26 cellular contexts compared by ENCODE assay signal in genomic region chr13:73171242-73171641, GRCh38.
DNase-seq lines count a peak whose midpoint lies in the region; ATAC-seq and TF ChIP-seq lines count a peak whose summit lies in the region.
"Had no signal": no experiment of that assay in that cellular context is flagged by ENCODE, and none has a peak within 500 bp of the region (broad histone marks: within the 10 kb centered on the region; RNA-seq: fewer than 3 reads in every experiment).

No MANE protein-coding gene starts in this region.

- peaks cover 2% of the 10 kb centered on the region for H3K4me1 Mint-ChIP-seq in activated CD4-positive, alpha-beta memory T cell treated with anti-CD3 and anti-CD28 coated beads for 36 hours (ENCODE audit: low read depth)
- H3K4me1 Mint-ChIP-seq: activated CD4-positive, alpha-beta T cell treated with anti-CD3 and anti-CD28 coated beads, Interleukin-2, amount 10 ng/mL, durations not matched to agents 24 days and 14 days had no signal

- CTCF ChIA-PET in activated CD4-positive, alpha-beta memory T cell treated with anti-CD3 and anti-CD28 coated beads for 36 hours (lab: Charles Lee), result no interaction called here

- peak; percentile 20 for DNase-seq in DMS153 (lab: John Stamatoyannopoulos, UW)
- no peak for DNase-seq in DMS153 treated with DMSO at 0.1 percent for 48 hours (lab: John Stamatoyannopoulos, UW; ENCODE audit: unreplicated experiment)
- no peak for DNase-seq in caudate nucleus (lab: John Stamatoyannopoulos, UW)
- DNase-seq in mesendoderm, result no peak
- DNase-seq in smooth muscle cell (lab: John Stamatoyannopoulos, UW; ENCODE audit: unreplicated experiment), result no peak
- no peak for DNase-seq in activated CD4-positive, alpha-beta memory T cell treated with anti-CD3 and anti-CD28 coated beads for 36 hours
- DNase-seq in H7, result no peak
- DNase-seq: activated CD4-positive, alpha-beta T cell treated with anti-CD3 and anti-CD28 coated beads, Interleukin-2, amount 10 ng/mL, durations not matched to agents 24 days and 14 days; activated CD8-positive, alpha-beta memory T cell treated with anti-CD3 and anti-CD28 coated beads, Interleukin-2, amount 50 U/mL, for 4 hours; CD8-positive, alpha-beta T cell; DMS79 treated with DMSO at 0.1 percent for 48 hours; effector memory CD8-positive, alpha-beta T cell; left cardiac atrium; NCI-H1048; NCI-H187 treated with DMSO at 0.1 percent for 48 hours; NCI-H2227 treated with DMSO at 0.1 percent for 48 hours; retina; T-helper 2 cell; tibial artery had no signal

- no peaks in the 10 kb centered on the region for H3K79me1 ChIP-seq in mesendoderm (ENCODE audit: low read length)

- H3K27ac ChIP-seq in caudate nucleus (ENCODE audit: low read depth, low read length), result peak overlapping the region; percentile 72
- H3K27ac ChIP-seq in mesendoderm (ENCODE audit: low read depth, low read length), result no peak overlapping the region
- peak overlapping the region; percentile 65 for H3K27ac ChIP-seq in smooth muscle cell (ENCODE audit: low read depth)
- H3K27ac ChIP-seq: 22Rv1, neutrophil, tibial artery had no signal

- H2AFZ ChIP-seq in smooth muscle cell (ENCODE audit: low read depth), result no peak overlapping the region

- H3K79me2 ChIP-seq in mesendoderm (ENCODE audit: control insufficient read depth, insufficient read depth, low read length), result no peaks in the 10 kb centered on the region
- no peaks in the 10 kb centered on the region for H3K79me2 ChIP-seq in smooth muscle cell (ENCODE audit: low read depth)

- H3K9ac ChIP-seq in mesendoderm (ENCODE audit: low read length) (no peak overlapping the region), smooth muscle cell (ENCODE audit: low read depth) (no peak overlapping the region)

- POLR2A ChIA-PET in activated CD4-positive, alpha-beta memory T cell treated with anti-CD3 and anti-CD28 coated beads for 36 hours (lab: Charles Lee), result no interaction called here

- no peaks in the 10 kb centered on the region for H3K27me3 Mint-ChIP-seq in activated CD4-positive, alpha-beta memory T cell treated with anti-CD3 and anti-CD28 coated beads for 36 hours
- H3K27me3 Mint-ChIP-seq: activated CD4-positive, alpha-beta T cell treated with anti-CD3 and anti-CD28 coated beads, Interleukin-2, amount 10 ng/mL, durations not matched to agents 24 days and 14 days; activated naive CD8-positive, alpha-beta T cell; stimulated activated naive CD8-positive, alpha-beta T cell treated with anti-CD3 and anti-CD28 coated beads, Interleukin-15, Interleukin-2, amounts not matched to agents 100 ng/mL and 50 ng/mL, for 24 hours had no signal

- H3F3A ChIP-seq in smooth muscle cell (ENCODE audit: low read depth), result no peaks in the 10 kb centered on the region

- no peak overlapping the region for H2BK5ac ChIP-seq in mesendoderm (ENCODE audit: low read length)

- H3K18ac ChIP-seq in mesendoderm (ENCODE audit: low read length), result no peak overlapping the region

- H3K4me2 ChIP-seq in mesendoderm (ENCODE audit: low read length) (no peak overlapping the region), smooth muscle cell (no peak overlapping the region)

- H3K9me3 ChIP-seq in smooth muscle cell (replicated peaks; ENCODE audit: low read depth), result no peaks in the 10 kb centered on the region
- H3K9me3 ChIP-seq: neutrophil, SJSA1, tibial artery had no signal

- TF ChIP-seq CTCF in smooth muscle cell (IDR thresholded peaks at IDR 0.05; ENCODE audit: borderline replicate concordance, insufficient read depth, poor library complexity, severe bottlenecking), result no peak

- peak overlapping the region; percentile 39 for H2BK15ac ChIP-seq in mesendoderm (replicated peaks; ENCODE audit: low read depth)

- no peak overlapping the region for H3K4ac ChIP-seq in mesendoderm (ENCODE audit: low read depth, low read length)

- H3K36me3 ChIP-seq in mesendoderm (ENCODE audit: control insufficient read depth, insufficient read depth, low read length), result no peaks in the 10 kb centered on the region
- no peaks in the 10 kb centered on the region for H3K36me3 ChIP-seq in smooth muscle cell (ENCODE audit: low read depth)
- H3K36me3 ChIP-seq in H7 (replicated peaks; ENCODE audit: control insufficient read depth, insufficient read depth, low read length), result no peaks in the 10 kb centered on the region
- H3K36me3 ChIP-seq: neutrophil, SJSA1, tibial artery had no signal

- H3K4me3 ChIP-seq in mesendoderm (ENCODE audit: low read length) (no peak overlapping the region), smooth muscle cell (no peak overlapping the region), H7 (ENCODE audit: insufficient read depth, low read depth, low read length) (no peak overlapping the region)
- H3K4me3 ChIP-seq: SJSA1, tibial artery had no signal

- H4K8ac ChIP-seq in mesendoderm (ENCODE audit: low read depth, low read length), result no peak overlapping the region

- WGBS in mesendoderm (ENCODE audit: extremely low coverage, insufficient coverage, low lambda C conversion rate), result no CpG with 5 or more reads among the region's 5 CpGs
- WGBS in smooth muscle cell (ENCODE audit: low lambda C conversion rate), result 69% methylated on average over 5 of the region's 5 CpGs

- H3K23ac ChIP-seq in mesendoderm (ENCODE audit: low read length), result no peak overlapping the region

- H3K4me3 Mint-ChIP-seq in activated CD4-positive, alpha-beta memory T cell treated with anti-CD3 and anti-CD28 coated beads for 36 hours, result no peak overlapping the region
- H3K4me3 Mint-ChIP-seq: activated CD4-positive, alpha-beta T cell treated with anti-CD3 and anti-CD28 coated beads, Interleukin-2, amount 10 ng/mL, durations not matched to agents 24 days and 14 days; activated naive CD8-positive, alpha-beta T cell; CD8-positive, alpha-beta T cell; effector memory CD8-positive, alpha-beta T cell; stimulated activated naive CD8-positive, alpha-beta T cell treated with anti-CD3 and anti-CD28 coated beads, Interleukin-15, Interleukin-2, amounts not matched to agents 100 ng/mL and 50 ng/mL, for 24 hours had no signal

- H3K36me3 Mint-ChIP-seq in activated CD4-positive, alpha-beta memory T cell treated with anti-CD3 and anti-CD28 coated beads for 36 hours, result no peaks in the 10 kb centered on the region
- H3K36me3 Mint-ChIP-seq: activated naive CD8-positive, alpha-beta T cell; CD8-positive, alpha-beta T cell had no signal

- no peak for ATAC-seq in HG03095 (IDR thresholded peaks at IDR 0.05; ENCODE audit: unreplicated experiment)
- ATAC-seq: CD8-positive, alpha-beta T cell; effector memory CD8-positive, alpha-beta T cell had no signal

- H3K4me1 ChIP-seq in mesendoderm (ENCODE audit: control insufficient read depth, low read depth, low read length) (peaks cover 16% of the 10 kb centered on the region), smooth muscle cell (ENCODE audit: low read depth) (peaks cover 6% of the 10 kb centered on the region)
- H3K4me1 ChIP-seq: tibial artery had no signal

- H3K27ac Mint-ChIP-seq in activated CD4-positive, alpha-beta memory T cell treated with anti-CD3 and anti-CD28 coated beads for 36 hours, result no peak overlapping the region
- H3K27ac Mint-ChIP-seq: activated CD4-positive, alpha-beta T cell treated with anti-CD3 and anti-CD28 coated beads, Interleukin-2, amount 10 ng/mL, durations not matched to agents 24 days and 14 days; activated naive CD8-positive, alpha-beta T cell; activated T-helper 2 cell treated with anti-CD3 and anti-CD28 coated beads, Interferon-gamma antibody, Interleukin-2, Interleukin-4, amounts not matched to agents 10 μg/mL and 5 μg/mL and 100 μg/mL, durations not matched to agents 14 hours and 24 hours and 36 hours; CD8-positive, alpha-beta T cell; effector memory CD8-positive, alpha-beta T cell; stimulated activated naive CD8-positive, alpha-beta T cell treated with anti-CD3 and anti-CD28 coated beads, Interleukin-15, Interleukin-2, amounts not matched to agents 100 ng/mL and 50 ng/mL, for 24 hours had no signal

- H3K27me3 ChIP-seq in mesendoderm (ENCODE audit: insufficient read depth, low read length, poor library complexity), result no peaks in the 10 kb centered on the region
- H3K27me3 ChIP-seq in smooth muscle cell (ENCODE audit: low read depth), result no peaks in the 10 kb centered on the region
- H3K27me3 ChIP-seq in H7 (ENCODE audit: control insufficient read depth, insufficient read depth, low read length), result no peaks in the 10 kb centered on the region
- H3K27me3 ChIP-seq: neutrophil, SJSA1, tibial artery had no signal

- intact Hi-C loops in activated CD4-positive, alpha-beta memory T cell treated with anti-CD3 and anti-CD28 coated beads for 36 hours (cut with micrococcal nuclease), result no loop called here

- no peak overlapping the region for H3K56ac ChIP-seq in mesendoderm (ENCODE audit: low read length)

- no peaks in the 10 kb centered on the region for H4K20me1 ChIP-seq in smooth muscle cell (ENCODE audit: low read depth)

- H4K5ac ChIP-seq in mesendoderm (ENCODE audit: low read length), result no peak overlapping the region

- no peak overlapping the region for H2AK5ac ChIP-seq in mesendoderm (ENCODE audit: low read length)

- H3K9me3 Mint-ChIP-seq in activated CD4-positive, alpha-beta memory T cell treated with anti-CD3 and anti-CD28 coated beads for 36 hours, result no peaks in the 10 kb centered on the region
- H3K9me3 Mint-ChIP-seq: activated CD4-positive, alpha-beta T cell treated with anti-CD3 and anti-CD28 coated beads, Interleukin-2, amount 10 ng/mL, durations not matched to agents 24 days and 14 days; activated T-helper 2 cell treated with anti-CD3 and anti-CD28 coated beads, Interferon-gamma antibody, Interleukin-2, Interleukin-4, amounts not matched to agents 10 μg/mL and 5 μg/mL and 100 μg/mL, durations not matched to agents 14 hours and 24 hours and 36 hours; CD8-positive, alpha-beta T cell; effector memory CD8-positive, alpha-beta T cell; stimulated activated naive CD8-positive, alpha-beta T cell treated with anti-CD3 and anti-CD28 coated beads, Interleukin-15, Interleukin-2, amounts not matched to agents 100 ng/mL and 50 ng/mL, for 24 hours had no signal

- no peak overlapping the region for H2BK120ac ChIP-seq in mesendoderm (ENCODE audit: low read depth, low read length)
